ENCODE assay signal across 7 cellular contexts in genomic region chr7:35074008-35074407, GRCh38. TPM values are rescaled to one million over a fixed set of nuclear protein-coding genes. Genes with fewer than 3 reads are reported as not detected.
A peak's percentile ranks its signal among the peaks of the same experiment; 100 is the strongest.
DNase-seq lines count a peak whose midpoint lies in the region; ATAC-seq, FAIRE-seq and TF ChIP-seq lines count a peak whose summit lies in the region.
"Not testable (repeated sequence)": the region's sequence is repeated elsewhere in the genome, so short reads cannot be mapped to it uniquely, and the experiment has no call there.

No MANE protein-coding gene starts in this region.

- not testable (repeated sequence) for H3K27ac ChIP-seq in BLaER1 treated with 17β-estradiol and CSF1 and Interleukin-3, amounts not matched to agents 10 nM and 100 nM; HCT116 (ENCODE audit: low read depth, low read length); OCI-LY3 (ENCODE audit: low read length); HepG2 (ENCODE audit: extremely low read length, insufficient read depth, low read length)

- BruUV-seq in HCT116 (replicated peaks; lab: Mats Ljungman, UMichigan); HepG2 (replicated peaks; lab: Mats Ljungman, UMichigan): not testable (repeated sequence)

- not testable (repeated sequence) for DNase-seq in HCT116 (ENCODE audit: low read depth, low spot score); left cardiac atrium; HepG2 (ENCODE audit: low spot score)
- DNase-seq in NCI-H146 (lab: John Stamatoyannopoulos, UW): peak; percentile 2

- not testable (repeated sequence) for FAIRE-seq in HepG2 (lab: Jason Lieb, UNC)

- not testable (repeated sequence) for H2AFZ ChIP-seq in HCT116 (ENCODE audit: low read depth, low read length, poor library complexity, severe bottlenecking); OCI-LY3 (ENCODE audit: low read depth, low read length); HepG2 (ENCODE audit: low read length)

- not testable (repeated sequence) for H3K36me3 ChIP-seq in BLaER1 treated with 17β-estradiol and CSF1 and Interleukin-3, amounts not matched to agents 10 nM and 100 nM; HCT116 (ENCODE audit: control insufficient read depth in 1 of 2, insufficient read depth in 2 of 2, low read length in 2 of 2); OCI-LY3 (replicated peaks; ENCODE audit: low read depth, low read length); HepG2 (replicated peaks in 1 of 2; ENCODE audit: control insufficient read depth in 1 of 2, insufficient read depth in 2 of 2, low read length in 2 of 2)

- intact Hi-C loops in HCT116 (cut with micrococcal nuclease): loop anchor here (5.0 kb wide), 2 partner anchors 448 to 833 kb away; no protein-coding TSS in a partner anchor
- intact Hi-C loops in left cardiac atrium (cut with DNase I): loop anchor here in 1 of 2 donors (10.0 kb wide), 1 partner anchor 461 kb away; no protein-coding TSS in a partner anchor
- intact Hi-C loops in HepG2 (cut with micrococcal nuclease; ENCODE audit: unreplicated experiment): loop anchor here (10.0 kb wide), 1 partner anchor 551 kb away; no protein-coding TSS in a partner anchor

- not testable (repeated sequence) for TF ChIP-seq EP300 in HepG2 (IDR thresholded peaks at IDR 0.05; ENCODE audit: low read depth in 2 of 2, low read length in 2 of 2); HepG2 (CRISPR knock-in tag; IDR thresholded peaks at IDR 0.05; ENCODE audit: borderline replicate concordance)

- H3K27me3 ChIP-seq in BLaER1 treated with 17β-estradiol and CSF1 and Interleukin-3, amounts not matched to agents 10 nM and 100 nM; HCT116 (ENCODE audit: insufficient read depth, low read length); OCI-LY3 (ENCODE audit: low read depth, low read length); HepG2 (ENCODE audit: control insufficient read depth in 1 of 2, insufficient read depth in 2 of 2, low read length in 2 of 2): not testable (repeated sequence)

- 21% methylated on average over 5 of the region's 5 CpGs for WGBS in HepG2 (ENCODE audit: low lambda C conversion rate)

- POLR2A ChIA-PET in HCT116 (lab: Charles Lee); HepG2 (lab: Yijun Ruan, JAX): not testable (repeated sequence)

- H3K9me3 ChIP-seq in BLaER1 treated with 17β-estradiol and CSF1 and Interleukin-3, amounts not matched to agents 10 nM and 100 nM (replicated peaks in 1 of 11); HCT116 (ENCODE audit: control insufficient read depth in 1 of 2, insufficient read depth in 1 of 2, low read depth in 1 of 2, low read length in 2 of 2); OCI-LY3 (ENCODE audit: insufficient read depth, low read length); HepG2 (ENCODE audit: low read length): not testable (repeated sequence)

- TF ChIP-seq CTCF in HCT116 (IDR thresholded peaks at IDR 0.05 in 2 of 3, conservative IDR thresholded peaks at IDR 0.05 in 1 of 3; ENCODE audit: borderline replicate concordance in 1 of 3, insufficient read depth in 1 of 3, low read depth in 2 of 3, low read length in 2 of 3); OCI-LY3 (IDR thresholded peaks at IDR 0.05; ENCODE audit: low read depth, low read length); HepG2 (CRISPR knock-in tag; IDR thresholded peaks at IDR 0.05): not testable (repeated sequence)

- H3K79me2 ChIP-seq in HCT116 (ENCODE audit: insufficient read depth, low read length); OCI-LY3 (ENCODE audit: low read length); HepG2 (ENCODE audit: insufficient read depth, low read length): not testable (repeated sequence)

- not testable (repeated sequence) for H4K20me1 ChIP-seq in BLaER1 treated with 17β-estradiol and CSF1 and Interleukin-3, amounts not matched to agents 10 nM and 100 nM; HCT116 (ENCODE audit: insufficient read depth); OCI-LY3 (ENCODE audit: insufficient read depth, low read length); HepG2 (ENCODE audit: insufficient read depth, low read length)

- ATAC-seq in HCT116 (peak; percentile 31), SK-N-SH treated with all-trans-retinoic acid at 6 μM for 48 hours (peak; percentile 41; the same call in 2 of the 3 replicates), left cardiac atrium (peak; percentile 16 to 27), HepG2 (peak; percentile 27; the same call in 1 of the 3 replicates)

- TF ChIP-seq RAD21 in HCT116 (IDR thresholded peaks at IDR 0.05; ENCODE audit: low read depth); HepG2 (CRISPR knock-in tag; IDR thresholded peaks at IDR 0.05): not testable (repeated sequence)

- H3K9ac ChIP-seq in BLaER1 treated with 17β-estradiol and CSF1 and Interleukin-3, amounts not matched to agents 10 nM and 100 nM; HCT116 (ENCODE audit: low read length); OCI-LY3 (ENCODE audit: low read length); HepG2 (ENCODE audit: insufficient read depth, low read depth, low read length): not testable (repeated sequence)

- TF ChIP-seq POLR2A in HCT116 (IDR thresholded peaks at IDR 0.05; ENCODE audit: borderline replicate concordance, extremely low read depth, insufficient read depth, insufficient read length); HepG2 (IDR thresholded peaks at IDR 0.05; ENCODE audit: insufficient read depth in 1 of 2, low read depth in 2 of 2, low read length in 2 of 2): not testable (repeated sequence)

- peak overlapping the region in 6 of 11 experiments; percentile 25 to 52 (median 38); a peak in 5 of 22 replicates for H3K4me2 ChIP-seq in BLaER1 treated with 17β-estradiol and CSF1 and Interleukin-3, amounts not matched to agents 10 nM and 100 nM
- H3K4me2 ChIP-seq in HCT116 (ENCODE audit: low read length): peak overlapping the region; percentile 58
- peak overlapping the region; percentile 43; the same call in 1 of the 2 replicates for H3K4me2 ChIP-seq in OCI-LY3 (ENCODE audit: low read length)
- H3K4me2 ChIP-seq in HepG2 (ENCODE audit: low read depth, low read length): not testable (repeated sequence)

- not testable (repeated sequence) for H3K9me2 ChIP-seq in HCT116 (ENCODE audit: insufficient read depth)

- RAD21 ChIA-PET in HCT116 (lab: Charles Lee; ENCODE audit: low non-redundant PET in 1 of 2, low total read pairs in 2 of 2, uncharacterized antibody in 2 of 2, unreplicated experiment in 2 of 2): not testable (repeated sequence)

- not testable (repeated sequence) for H3K4me3 ChIP-seq in BLaER1 treated with 17β-estradiol and CSF1 and Interleukin-3, amounts not matched to agents 10 nM and 100 nM; HCT116 (replicated peaks in 1 of 2; ENCODE audit: low read depth in 1 of 2, low read length in 2 of 2); OCI-LY3 (ENCODE audit: low read length); HepG2 (replicated peaks in 1 of 3; ENCODE audit: insufficient read depth in 1 of 3, low read depth in 2 of 3, low read length in 3 of 3)

- CTCF ChIA-PET in HCT116 (lab: Charles Lee); HepG2 (lab: Yijun Ruan, JAX; ENCODE audit: low intra/inter-chr PET ratio, low total read pairs): not testable (repeated sequence)

- in situ Hi-C loops in HepG2 (cut with HindIII; ENCODE audit: extremely low pct_ligation_motif_present, low pct_unique_long_range_greater_than_20kb): not testable (repeated sequence)

- not testable (repeated sequence) for H3K4me1 ChIP-seq in BLaER1 treated with 17β-estradiol and CSF1 and Interleukin-3, amounts not matched to agents 10 nM and 100 nM; HCT116 (ENCODE audit: control insufficient read depth in 1 of 2, insufficient read depth in 2 of 2, low read length in 2 of 2); OCI-LY3 (ENCODE audit: low read length); HepG2 (ENCODE audit: insufficient read depth, low read length)

RNA-seq across cellular contexts. Expression of gene DPY19L1, which starts 36.7 kb away (rescaled TPM):
- total RNA-seq in HCT116 (2021; ENCODE audit: unreplicated experiment) (71.7 TPM), left cardiac atrium (10 to 100 TPM; 24.8 to 25.9 TPM), HepG2 (2016; rRNA removed; fragmentation: Illumina TruSeq; extraction: Trizol) (18.9 and 32.6 TPM in 2 replicates)
- polyA plus RNA-seq in HCT116 (2012): 17.2 and 22.6 TPM in 2 replicates
- 53.2 and 63.8 TPM in 2 replicates for total RNA-seq in HepG2 (2016; cell fraction: cytosol; rRNA removed; fragmentation: Illumina TruSeq; extraction: Trizol; ENCODE audit: low read depth)
- total RNA-seq in HepG2 (2016; cell fraction: insoluble cytoplasmic fraction; rRNA removed; fragmentation: Illumina TruSeq; extraction: Trizol): 20.5 and 29.7 TPM in 2 replicates
- 16.9 and 20.0 TPM in 2 replicates for total RNA-seq in HepG2 (2016; cell fraction: membrane; rRNA removed; fragmentation: Illumina TruSeq; extraction: Trizol)
- total RNA-seq in HepG2 (2016; cell fraction: nucleus; rRNA removed; fragmentation: Illumina TruSeq; extraction: Trizol): 31.8 and 33.6 TPM in 2 replicates
- 14.2 and 18.9 TPM in 2 replicates for polyA plus RNA-seq in HepG2 (2011; rRNA removed)
- 8.9 and 13.0 TPM in 2 replicates for polyA plus RNA-seq in HepG2 (2011; cell fraction: cytosol; rRNA removed)
- polyA plus RNA-seq in HepG2 (2011; cell fraction: nucleus; rRNA removed): 8.1 and 13.3 TPM in 2 replicates
- polyA plus RNA-seq in HepG2 (2012): 11.9 and 12.0 TPM in 2 replicates
- 4.2 and 5.0 TPM in 2 replicates for polyA plus RNA-seq in HepG2 (2016; cell fraction: cytosol; fragmentation: Illumina TruSeq; extraction: Trizol; ENCODE audit: low read depth)
- polyA plus RNA-seq in HepG2 (2016; cell fraction: insoluble cytoplasmic fraction; fragmentation: Illumina TruSeq; extraction: Trizol; ENCODE audit: low read depth): 10.5 and 11.3 TPM in 2 replicates
- 3.9 and 6.2 TPM in 2 replicates for polyA plus RNA-seq in HepG2 (2016; cell fraction: membrane; fragmentation: Illumina TruSeq; extraction: Trizol; ENCODE audit: low read depth)
- polyA plus RNA-seq in HepG2 (2016; cell fraction: nucleus; fragmentation: Illumina TruSeq; extraction: Trizol; ENCODE audit: insufficient read depth, low read depth): 22.5 and 22.9 TPM in 2 replicates
- 14.2 and 17.4 TPM in 2 replicates for polyA minus RNA-seq in HepG2 (2011; rRNA and poly(A)+ RNA removed; ENCODE audit: low replicate concordance)
- 20.0 and 20.6 TPM in 2 replicates for polyA minus RNA-seq in HepG2 (2011; cell fraction: cytosol; rRNA and poly(A)+ RNA removed)
- 30.1 and 32.6 TPM in 2 replicates for polyA minus RNA-seq in HepG2 (2011; cell fraction: nucleus; rRNA and poly(A)+ RNA removed)
